11 cellular contexts compared by ENCODE assay signal in genomic region chr19:2186071-2186846, GRCh38.
DNase-seq lines count a peak whose midpoint lies in the region; ATAC-seq and TF ChIP-seq lines count a peak whose summit lies in the region.
"Had no signal": no experiment of that assay in that cellular context is flagged by ENCODE, and none has a peak within 500 bp of the region (broad histone marks: within the 10 kb centered on the region; RNA-seq: fewer than 3 reads in every experiment).

No MANE protein-coding gene starts in this region.

- no peaks in the 10 kb centered on the region for H3K9me2 ChIP-seq in MM.1S (replicated peaks; ENCODE audit: insufficient read depth, low read length)

- no peak overlapping the region for H3K4me3 ChIP-seq in brain microvascular endothelial cell (ENCODE audit: low read depth, low read length)
- peak overlapping the region; percentile 43 for H3K4me3 ChIP-seq in rectal smooth muscle tissue (ENCODE audit: low read length)
- no peak overlapping the region for H3K4me3 ChIP-seq in MM.1S (ENCODE audit: low read length)

- peaks cover 22% of the 10 kb centered on the region for H3K4me1 ChIP-seq in rectal smooth muscle tissue (ENCODE audit: control insufficient read depth, insufficient read depth, low read length)
- H3K4me1 ChIP-seq in MM.1S (ENCODE audit: low read length) = peaks cover 4% of the 10 kb centered on the region; the same call in 1 of the 2 replicates

- H3K36me3 ChIP-seq in brain microvascular endothelial cell (replicated peaks) (peaks cover 15% of the 10 kb centered on the region), rectal smooth muscle tissue (ENCODE audit: control insufficient read depth, insufficient read depth, low read length) (peaks cover 10% of the 10 kb centered on the region), MM.1S (replicated peaks; ENCODE audit: insufficient read depth, low read length) (peaks cover 28% of the 10 kb centered on the region; the same call in 1 of the 2 replicates)

- no peak overlapping the region for H2AFZ ChIP-seq in MM.1S (ENCODE audit: low read length)

- peaks cover 36% of the 10 kb centered on the region for H4K20me1 ChIP-seq in MM.1S (ENCODE audit: insufficient read depth, low read length)

- H3K9ac ChIP-seq in rectal smooth muscle tissue (ENCODE audit: low read length) (no peak overlapping the region), MM.1S (ENCODE audit: low read length) (no peak overlapping the region)

- H3K9me3 ChIP-seq in MM.1S (replicated peaks; ENCODE audit: insufficient read depth, low read length) = no peaks in the 10 kb centered on the region

- in situ Hi-C loops in brain microvascular endothelial cell (cut with HindIII; ENCODE audit: low pct_ligation_motif_present, low sequenced_read_pairs) = no loop called here

- peaks cover 99% of the 10 kb centered on the region for H3K79me2 ChIP-seq in MM.1S (ENCODE audit: low read length)

- no peak for ATAC-seq in HG03439 (IDR thresholded peaks at IDR 0.05; ENCODE audit: unreplicated experiment)
- no peak for ATAC-seq in GM18909 (IDR thresholded peaks at IDR 0.05; ENCODE audit: poor library complexity, unreplicated experiment)
- ATAC-seq: stimulated activated naive CD8-positive, alpha-beta T cell treated with anti-CD3 and anti-CD28 coated beads, Interleukin-15, Interleukin-2, amounts not matched to agents 100 U/mL and 50 U/mL, for 24 hours had no signal

- H3K4me2 ChIP-seq in MM.1S (ENCODE audit: low read depth, low read length) = no peak overlapping the region

- DNase-seq in brain microvascular endothelial cell (peak; percentile 85), iPS-NIHi7 (ENCODE audit: extremely low spot score) (peak; percentile 45), DMS79 treated with DMSO at 0.1 percent for 48 hours (lab: John Stamatoyannopoulos, UW) (no peak), MM.1S (no peak)
- DNase-seq: DMS 273 treated with DMSO at 0.1 percent for 48 hours; SHP77 treated with DMSO at 0.1 percent for 48 hours; stimulated activated naive CD8-positive, alpha-beta T cell treated with anti-CD3 and anti-CD28 coated beads, Interleukin-15, Interleukin-2, amounts not matched to agents 100 U/mL and 50 U/mL, for 24 hours had no signal

- no peak for TF ChIP-seq CTCF in C4-2B (conservative IDR thresholded peaks at IDR 0.05)
- TF ChIP-seq CTCF in brain microvascular endothelial cell (IDR thresholded peaks at IDR 0.05; ENCODE audit: low read depth, low read length, missing control alignments) = no peak
- no peak for TF ChIP-seq CTCF in MM.1S (IDR thresholded peaks at IDR 0.05; ENCODE audit: low read length)

- H3K27ac ChIP-seq in C4-2B = peak overlapping the region; percentile 62
- peak overlapping the region; percentile 24 for H3K27ac ChIP-seq in brain microvascular endothelial cell
- peak overlapping the region; percentile 74 for H3K27ac ChIP-seq in rectal smooth muscle tissue (ENCODE audit: low read depth, low read length)
- H3K27ac ChIP-seq in MM.1S (ENCODE audit: low read length) = no peak overlapping the region

- H3F3A ChIP-seq in MM.1S (ENCODE audit: insufficient read depth, low read length) = no peaks in the 10 kb centered on the region; the same call in none of the 2 replicates

- H3K27me3 ChIP-seq in brain microvascular endothelial cell (replicated peaks) (no peaks in the 10 kb centered on the region), rectal smooth muscle tissue (ENCODE audit: control insufficient read depth, insufficient read depth, low read length) (no peaks in the 10 kb centered on the region), MM.1S (replicated peaks; ENCODE audit: insufficient read depth, low read length) (no peaks in the 10 kb centered on the region)

Comparison
In these comparisons a context has a peak if more than half of its experiments do, and no peak if none do; other contexts are left out.
1. DNase-seq: peak in brain microvascular endothelial cell (single experiment) and iPS-NIHi7 (single experiment); none in DMS79 treated with DMSO at 0.1 percent for 48 hours (single experiment) and MM.1S (single experiment).